Comparison of ENCODE assay signal across 1 cellular context in genomic region chr6:31834704-31835375, GRCh38.
A peak's percentile ranks its signal among the peaks of the same experiment; 100 is the strongest.
TF ChIP-seq lines count a peak whose summit lies in the region.

No MANE protein-coding gene starts in this region.

TF ChIP-seq in K562, 482 proteins besides CTCF, POLR2A, EP300 and RAD21 (continued from another document and continues in another):
- no peak for TF ChIP-seq ZBTB33 (CRISPR knock-in tag; IDR thresholded peaks at IDR 0.05)
- TF ChIP-seq ARID2 (IDR thresholded peaks at IDR 0.05): peak; percentile 65
- peak; percentile 95; the same call in 1 of the 2 replicates for TF ChIP-seq ZBTB49 (CRISPR knock-in tag; IDR thresholded peaks at IDR 0.05; ENCODE audit: borderline replicate concordance)
- TF ChIP-seq MLX (CRISPR knock-in tag; conservative IDR thresholded peaks at IDR 0.05): peak; percentile 94 to 95
- TF ChIP-seq ZNF174 (CRISPR knock-in tag; IDR thresholded peaks at IDR 0.05): no peak
- peak; percentile 10; the same call in 1 of the 2 replicates for TF ChIP-seq DEAF1 (CRISPR knock-in tag; IDR thresholded peaks at IDR 0.05)
- no peak for TF ChIP-seq ZBTB8A (IDR thresholded peaks at IDR 0.05; ENCODE audit: partially characterized antibody)
- 0 out of 2 replicates have a peak, but pooled peaks have one; percentile 54 for TF ChIP-seq ARID3B (CRISPR knock-in tag; IDR thresholded peaks at IDR 0.05; ENCODE audit: borderline replicate concordance)
- 0 out of 2 replicates have a peak, but pooled peaks have one; percentile 38 for TF ChIP-seq ZNF586 (CRISPR knock-in tag; conservative IDR thresholded peaks at IDR 0.05)
- no peak; the same call in none of the 2 replicates for TF ChIP-seq TRIM25 (IDR thresholded peaks at IDR 0.05; ENCODE audit: borderline replicate concordance)
- no peak for TF ChIP-seq ZNF280A (IDR thresholded peaks at IDR 0.05; ENCODE audit: low read depth, partially characterized antibody)
- TF ChIP-seq KLF16 (IDR thresholded peaks at IDR 0.05): no peak
- no peak for TF ChIP-seq ZNF3 (CRISPR knock-in tag; IDR thresholded peaks at IDR 0.05)
- TF ChIP-seq ELF2 (CRISPR knock-in tag; IDR thresholded peaks at IDR 0.05): peak; percentile 79; the same call in 1 of the 2 replicates
- TF ChIP-seq ZKSCAN1 (IDR thresholded peaks at IDR 0.05; ENCODE audit: low read depth, low read length): peak; percentile 23; the same call in 1 of the 2 replicates
- TF ChIP-seq HDAC2 (IDR thresholded peaks at IDR 0.05): no peak; the same call in 1 of the 2 replicates
- peak; percentile 86; the same call in 1 of the 2 replicates for TF ChIP-seq ZHX1 (conservative IDR thresholded peaks at IDR 0.05; ENCODE audit: low read length)
- peak; percentile 94 for TF ChIP-seq HBP1 (CRISPR knock-in tag; IDR thresholded peaks at IDR 0.05)
- TF ChIP-seq ARNT (IDR thresholded peaks at IDR 0.05): peak in 1 of 2 experiments; percentile 81; a peak in 2 of 4 replicates
- no peak for TF ChIP-seq CREBBP (IDR thresholded peaks at IDR 0.05; ENCODE audit: low read depth, low read length)
- TF ChIP-seq FOSL1 (tag; conservative IDR thresholded peaks at IDR 0.05): peak; percentile 74
- TF ChIP-seq NFRKB (IDR thresholded peaks at IDR 0.05; ENCODE audit: low read depth): peak; percentile 97
- TF ChIP-seq ZNF146 (CRISPR knock-in tag; IDR thresholded peaks at IDR 0.05; ENCODE audit: unreplicated experiment): no peak
- TF ChIP-seq ELF1 (tag; IDR thresholded peaks at IDR 0.05): no peak
- TF ChIP-seq TAL1 (IDR thresholded peaks at IDR 0.05): no peak; the same call in 1 of the 2 replicates
- TF ChIP-seq ZNF436 (CRISPR knock-in tag; IDR thresholded peaks at IDR 0.05): peak; percentile 74; the same call in 1 of the 2 replicates
- TF ChIP-seq BHLHE40 (IDR thresholded peaks at IDR 0.05; ENCODE audit: low read length): no peak; the same call in 1 of the 2 replicates
- no peak for TF ChIP-seq ZNF696 (CRISPR knock-in tag; conservative IDR thresholded peaks at IDR 0.05)
- TF ChIP-seq RB1 (IDR thresholded peaks at IDR 0.05; ENCODE audit: low read depth): no peak
- peak; percentile 73; the same call in 1 of the 2 replicates for TF ChIP-seq BACH1 (tag; IDR thresholded peaks at IDR 0.05)
- peak; percentile 86 for TF ChIP-seq GABPB2 (CRISPR knock-in tag; conservative IDR thresholded peaks at IDR 0.05)
- TF ChIP-seq ETV5 (CRISPR knock-in tag; IDR thresholded peaks at IDR 0.05; ENCODE audit: low read depth): peak; percentile 87; the same call in 1 of the 2 replicates
- no peak for TF ChIP-seq ZNF507 (tag; conservative IDR thresholded peaks at IDR 0.05)
- TF ChIP-seq ATF7 (IDR thresholded peaks at IDR 0.05): peak; percentile 87
- TF ChIP-seq CSDE1 (IDR thresholded peaks at IDR 0.05): no peak
- TF ChIP-seq CTBP1 (IDR thresholded peaks at IDR 0.05; ENCODE audit: borderline replicate concordance): peak; percentile 61; the same call in 1 of the 2 replicates
- no peak for TF ChIP-seq MAFG (tag; conservative IDR thresholded peaks at IDR 0.05)
- TF ChIP-seq ZNF212 (CRISPR knock-in tag; IDR thresholded peaks at IDR 0.05): 0 out of 2 replicates have a peak, but pooled peaks have one; percentile 18
- TF ChIP-seq BCOR (IDR thresholded peaks at IDR 0.05): no peak; the same call in 1 of the 2 replicates
- TF ChIP-seq PCBP2 (IDR thresholded peaks at IDR 0.05; ENCODE audit: low read depth, low read length, poor library complexity, severe bottlenecking): no peak
